ENCODE assay signal across 8 cellular contexts in genomic region chrY:7977301-7977700, GRCh38.
"Had no signal": no experiment of that assay in that cellular context is flagged by ENCODE, and none has a peak within 500 bp of the region (broad histone marks: within the 10 kb centered on the region; RNA-seq: fewer than 3 reads in every experiment).

No MANE protein-coding gene starts in this region.

- H3K27me3 Mint-ChIP-seq: IgD-negative memory B cell had no signal

- H3K36me3 Mint-ChIP-seq: IgD-negative memory B cell had no signal

- H3K27ac Mint-ChIP-seq: HFFc6, IgD-negative memory B cell had no signal

- ATAC-seq: HCT116, HepG2 had no signal

- H3K4me3 Mint-ChIP-seq: HFFc6, IgD-negative memory B cell had no signal

- DNase-seq: GM23248, GOT3, H7, HFFc6, KBM-7 had no signal

- H3K4me1 Mint-ChIP-seq: IgD-negative memory B cell had no signal

- H3K9me3 Mint-ChIP-seq: HFFc6, IgD-negative memory B cell had no signal
